1 cellular context compared by ENCODE assay signal in the genomic region with DNA sequence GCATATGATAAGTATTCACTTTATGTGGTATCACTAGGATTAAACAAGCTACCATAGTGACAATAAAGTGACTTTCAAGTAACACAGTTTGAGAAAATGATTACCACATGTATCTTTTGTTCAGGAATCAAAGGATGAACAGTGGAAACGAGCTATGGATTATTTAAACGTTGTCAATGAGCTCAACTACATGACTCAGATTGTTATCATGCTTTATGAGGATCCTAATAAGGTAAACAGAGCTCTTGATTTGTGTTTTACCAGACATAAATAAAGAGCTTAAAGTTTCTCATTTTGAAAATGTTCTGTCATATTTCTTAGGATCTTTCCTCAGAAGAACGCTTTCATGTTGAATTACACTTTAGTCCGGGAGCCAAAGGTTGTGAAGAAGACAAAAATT.
TF ChIP-seq lines count a peak whose summit lies in the region.

No MANE protein-coding gene starts in this region.

TF ChIP-seq in K562, 482 proteins besides CTCF, POLR2A, EP300 and RAD21 (continued from another document):
- TF ChIP-seq, protein P1, sequence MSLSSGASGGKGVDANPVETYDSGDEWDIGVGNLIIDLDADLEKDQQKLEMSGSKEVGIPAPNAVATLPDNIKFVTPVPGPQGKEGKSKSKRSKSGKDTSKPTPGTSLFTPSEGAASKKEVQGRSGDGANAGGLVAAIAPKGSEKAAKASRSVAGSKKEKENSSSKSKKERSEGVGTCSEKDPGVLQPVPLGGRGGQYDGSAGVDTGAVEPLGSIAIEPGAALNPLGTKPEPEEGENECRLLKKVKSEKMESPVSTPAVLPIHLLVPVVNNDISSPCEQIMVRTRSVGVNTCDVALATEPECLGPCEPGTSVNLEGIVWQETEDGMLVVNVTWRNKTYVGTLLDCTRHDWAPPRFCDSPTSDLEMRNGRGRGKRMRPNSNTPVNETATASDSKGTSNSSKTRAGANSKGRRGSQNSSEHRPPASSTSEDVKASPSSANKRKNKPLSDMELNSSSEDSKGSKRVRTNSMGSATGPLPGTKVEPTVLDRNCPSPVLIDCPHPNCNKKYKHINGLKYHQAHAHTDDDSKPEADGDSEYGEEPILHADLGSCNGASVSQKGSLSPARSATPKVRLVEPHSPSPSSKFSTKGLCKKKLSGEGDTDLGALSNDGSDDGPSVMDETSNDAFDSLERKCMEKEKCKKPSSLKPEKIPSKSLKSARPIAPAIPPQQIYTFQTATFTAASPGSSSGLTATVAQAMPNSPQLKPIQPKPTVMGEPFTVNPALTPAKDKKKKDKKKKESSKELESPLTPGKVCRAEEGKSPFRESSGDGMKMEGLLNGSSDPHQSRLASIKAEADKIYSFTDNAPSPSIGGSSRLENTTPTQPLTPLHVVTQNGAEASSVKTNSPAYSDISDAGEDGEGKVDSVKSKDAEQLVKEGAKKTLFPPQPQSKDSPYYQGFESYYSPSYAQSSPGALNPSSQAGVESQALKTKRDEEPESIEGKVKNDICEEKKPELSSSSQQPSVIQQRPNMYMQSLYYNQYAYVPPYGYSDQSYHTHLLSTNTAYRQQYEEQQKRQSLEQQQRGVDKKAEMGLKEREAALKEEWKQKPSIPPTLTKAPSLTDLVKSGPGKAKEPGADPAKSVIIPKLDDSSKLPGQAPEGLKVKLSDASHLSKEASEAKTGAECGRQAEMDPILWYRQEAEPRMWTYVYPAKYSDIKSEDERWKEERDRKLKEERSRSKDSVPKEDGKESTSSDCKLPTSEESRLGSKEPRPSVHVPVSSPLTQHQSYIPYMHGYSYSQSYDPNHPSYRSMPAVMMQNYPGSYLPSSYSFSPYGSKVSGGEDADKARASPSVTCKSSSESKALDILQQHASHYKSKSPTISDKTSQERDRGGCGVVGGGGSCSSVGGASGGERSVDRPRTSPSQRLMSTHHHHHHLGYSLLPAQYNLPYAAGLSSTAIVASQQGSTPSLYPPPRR (CRISPR knock-in tag; IDR thresholded peaks at IDR 0.05; ENCODE audit: borderline replicate concordance): no peak
- TF ChIP-seq ZNF561 (CRISPR knock-in tag; conservative IDR thresholded peaks at IDR 0.05) (no peak), IFI16 (CRISPR knock-in tag; IDR thresholded peaks at IDR 0.05) (no peak), SIRT6 (IDR thresholded peaks at IDR 0.05; ENCODE audit: low read depth, low read length) (no peak), KHSRP (IDR thresholded peaks at IDR 0.05) (no peak), PTBP1 (IDR thresholded peaks at IDR 0.05; ENCODE audit: low read depth, low read length) (no peak), STAT5A (IDR thresholded peaks at IDR 0.05; ENCODE audit: borderline replicate concordance, low read length) (no peak), ZNF436 (CRISPR knock-in tag; IDR thresholded peaks at IDR 0.05) (no peak), PHF8 (IDR thresholded peaks at IDR 0.05; ENCODE audit: borderline replicate concordance, low read length) (no peak), ZNF766 (CRISPR knock-in tag; conservative IDR thresholded peaks at IDR 0.05) (no peak)
- TF ChIP-seq, protein P2, sequence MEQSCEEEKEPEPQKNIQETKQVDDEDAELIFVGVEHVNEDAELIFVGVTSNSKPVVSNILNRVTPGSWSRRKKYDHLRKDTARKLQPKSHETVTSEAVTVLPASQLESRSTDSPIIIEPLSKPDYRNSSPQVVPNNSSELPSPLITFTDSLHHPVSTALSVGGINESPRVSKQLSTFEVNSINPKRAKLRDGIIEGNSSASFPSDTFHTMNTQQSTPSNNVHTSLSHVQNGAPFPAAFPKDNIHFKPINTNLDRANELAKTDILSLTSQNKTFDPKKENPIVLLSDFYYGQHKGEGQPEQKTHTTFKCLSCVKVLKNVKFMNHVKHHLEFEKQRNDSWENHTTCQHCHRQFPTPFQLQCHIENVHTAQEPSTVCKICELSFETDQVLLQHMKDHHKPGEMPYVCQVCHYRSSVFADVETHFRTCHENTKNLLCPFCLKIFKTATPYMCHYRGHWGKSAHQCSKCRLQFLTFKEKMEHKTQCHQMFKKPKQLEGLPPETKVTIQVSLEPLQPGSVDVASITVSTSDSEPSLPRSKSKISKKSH (CRISPR knock-in tag; IDR thresholded peaks at IDR 0.05): no peak
- TF ChIP-seq, protein P3, sequence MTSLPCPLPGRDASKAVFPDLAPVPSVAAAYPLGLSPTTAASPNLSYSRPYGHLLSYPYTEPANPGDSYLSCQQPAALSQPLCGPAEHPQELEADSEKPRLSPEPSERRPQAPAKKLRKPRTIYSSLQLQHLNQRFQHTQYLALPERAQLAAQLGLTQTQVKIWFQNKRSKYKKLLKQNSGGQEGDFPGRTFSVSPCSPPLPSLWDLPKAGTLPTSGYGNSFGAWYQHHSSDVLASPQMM (CRISPR knock-in tag; IDR thresholded peaks at IDR 0.05): no peak
TF ChIP-seq in K562: peak in this region for 0.
